ENCODE assay signal across 1 cellular context in the genomic region with DNA sequence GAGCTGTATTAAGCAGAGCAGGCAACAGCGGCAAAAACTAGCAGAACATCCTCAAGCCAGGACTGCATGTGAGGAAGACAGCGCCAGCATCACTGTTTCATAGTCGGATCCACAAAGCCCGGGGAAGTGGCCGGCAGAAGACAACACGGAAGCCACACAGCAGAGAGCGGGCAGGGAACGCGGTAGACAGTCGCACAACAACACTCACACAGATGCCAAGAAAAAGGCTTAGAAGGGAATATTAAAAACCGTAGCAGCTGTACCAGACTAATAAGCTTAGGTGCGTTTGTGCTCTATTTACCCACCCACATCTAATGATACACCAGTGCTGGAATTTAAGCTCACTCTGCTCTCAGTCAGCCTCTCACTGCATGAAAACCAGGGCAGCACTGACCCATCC.
TF ChIP-seq lines count a peak whose summit lies in the region.

No MANE protein-coding gene starts in this region.

TF ChIP-seq in HepG2, 621 proteins besides CTCF, POLR2A, EP300 and RAD21 (continued from another document):
- TF ChIP-seq MAZ (IDR thresholded peaks at IDR 0.05; ENCODE audit: borderline replicate concordance, low read depth, low read length) (no peak), MAZ (CRISPR knock-in tag; IDR thresholded peaks at IDR 0.05; ENCODE audit: low read depth) (0 out of 2 replicates have a peak, but pooled peaks have one; percentile 27), ARNTL (CRISPR knock-in tag; IDR thresholded peaks at IDR 0.05) (no peak), HDAC2 (CRISPR knock-in tag; IDR thresholded peaks at IDR 0.05) (0 out of 2 replicates have a peak, but pooled peaks have one; percentile 3), HCFC1 (IDR thresholded peaks at IDR 0.05; ENCODE audit: low read depth, low read length) (no peak), XBP1 (CRISPR knock-in tag; IDR thresholded peaks at IDR 0.05) (no peak)
- TF ChIP-seq, protein P1, sequence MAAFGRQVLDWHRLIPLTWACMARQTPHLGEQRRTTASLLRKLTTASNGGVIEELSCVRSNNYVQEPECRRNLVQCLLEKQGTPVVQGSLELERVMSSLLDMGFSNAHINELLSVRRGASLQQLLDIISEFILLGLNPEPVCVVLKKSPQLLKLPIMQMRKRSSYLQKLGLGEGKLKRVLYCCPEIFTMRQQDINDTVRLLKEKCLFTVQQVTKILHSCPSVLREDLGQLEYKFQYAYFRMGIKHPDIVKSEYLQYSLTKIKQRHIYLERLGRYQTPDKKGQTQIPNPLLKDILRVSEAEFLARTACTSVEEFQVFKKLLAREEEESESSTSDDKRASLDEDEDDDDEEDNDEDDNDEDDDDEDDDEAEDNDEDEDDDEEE (CRISPR knock-in tag; IDR thresholded peaks at IDR 0.05), result no peak
